2 cellular contexts compared by ENCODE assay signal in the genomic region with DNA sequence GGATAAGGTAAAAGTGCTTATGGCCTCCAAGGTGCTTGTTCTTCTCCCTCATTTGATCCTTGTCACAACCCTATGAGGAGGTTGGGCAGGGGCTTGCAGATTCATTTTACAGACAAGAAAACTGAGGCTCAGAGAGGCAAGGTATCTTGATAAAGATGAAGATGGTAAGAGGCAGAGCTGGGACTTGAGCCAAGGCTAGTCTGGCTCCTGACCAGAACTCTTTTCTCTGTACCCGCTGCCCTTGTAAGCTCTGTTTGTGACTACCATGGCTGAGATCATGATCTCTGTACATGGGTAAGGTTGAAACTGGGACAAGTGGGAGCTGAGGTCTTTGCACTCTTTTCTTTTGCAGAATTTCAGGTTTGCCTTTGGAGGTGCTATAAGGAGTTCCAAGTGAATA.
TF ChIP-seq lines count a peak whose summit lies in the region.

No MANE protein-coding gene starts in this region.

TF ChIP-seq in SK-N-SH, 30 proteins besides CTCF, POLR2A, EP300 and RAD21:
- TF ChIP-seq NFIC (IDR thresholded peaks at IDR 0.05; ENCODE audit: borderline replicate concordance), result peak; percentile 20; the same call in 1 of the 2 replicates
- TF ChIP-seq, protein P1, sequence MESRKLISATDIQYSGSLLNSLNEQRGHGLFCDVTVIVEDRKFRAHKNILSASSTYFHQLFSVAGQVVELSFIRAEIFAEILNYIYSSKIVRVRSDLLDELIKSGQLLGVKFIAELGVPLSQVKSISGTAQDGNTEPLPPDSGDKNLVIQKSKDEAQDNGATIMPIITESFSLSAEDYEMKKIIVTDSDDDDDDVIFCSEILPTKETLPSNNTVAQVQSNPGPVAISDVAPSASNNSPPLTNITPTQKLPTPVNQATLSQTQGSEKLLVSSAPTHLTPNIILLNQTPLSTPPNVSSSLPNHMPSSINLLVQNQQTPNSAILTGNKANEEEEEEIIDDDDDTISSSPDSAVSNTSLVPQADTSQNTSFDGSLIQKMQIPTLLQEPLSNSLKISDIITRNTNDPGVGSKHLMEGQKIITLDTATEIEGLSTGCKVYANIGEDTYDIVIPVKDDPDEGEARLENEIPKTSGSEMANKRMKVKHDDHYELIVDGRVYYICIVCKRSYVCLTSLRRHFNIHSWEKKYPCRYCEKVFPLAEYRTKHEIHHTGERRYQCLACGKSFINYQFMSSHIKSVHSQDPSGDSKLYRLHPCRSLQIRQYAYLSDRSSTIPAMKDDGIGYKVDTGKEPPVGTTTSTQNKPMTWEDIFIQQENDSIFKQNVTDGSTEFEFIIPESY (IDR thresholded peaks at IDR 0.05; ENCODE audit: borderline replicate concordance, low read depth), result no peak

TF ChIP-seq in SK-N-SH treated with all-trans-retinoic acid at 6 μM for 48 hours, 23 proteins besides CTCF, POLR2A, EP300 and RAD21:
- TF ChIP-seq TOX (CRISPR knock-in tag; IDR thresholded peaks at IDR 0.05; ENCODE audit: borderline replicate concordance), result no peak
- no peak for TF ChIP-seq RARB (CRISPR knock-in tag; IDR thresholded peaks at IDR 0.05)
